Comparison of ENCODE assay signal across 11 cellular contexts in genomic region chr4:158860856-158861255, GRCh38.
A peak's percentile ranks its signal among the peaks of the same experiment; 100 is the strongest.
DNase-seq lines count a peak whose midpoint lies in the region; ATAC-seq and TF ChIP-seq lines count a peak whose summit lies in the region.
"Had no signal": no experiment of that assay in that cellular context is flagged by ENCODE, and none has a peak within 500 bp of the region (broad histone marks: within the 10 kb centered on the region; RNA-seq: fewer than 3 reads in every experiment).

No MANE protein-coding gene starts in this region.

- no peaks in the 10 kb centered on the region for H3K27me3 ChIP-seq in testis
- H3K27me3 ChIP-seq: adrenal gland had no signal

- H3K27me3 Mint-ChIP-seq in effector memory CD8-positive, alpha-beta T cell, result no peaks in the 10 kb centered on the region

- H3K27ac ChIP-seq in VCaP (peak overlapping the region; percentile 72), testis (no peak overlapping the region)
- H3K27ac ChIP-seq: adrenal gland had no signal

- peaks cover 4% of the 10 kb centered on the region for H3K36me3 Mint-ChIP-seq in effector memory CD8-positive, alpha-beta T cell (ENCODE audit: insufficient read depth)

- no peak for TF ChIP-seq POLR2A in testis (IDR thresholded peaks at IDR 0.05)

- H3K9me3 Mint-ChIP-seq in effector memory CD8-positive, alpha-beta T cell, result no peaks in the 10 kb centered on the region
- H3K9me3 Mint-ChIP-seq: T-helper 1 cell treated with Interleukin-12 subunit alpha and Interleukin-12 subunit beta and Interleukin-4 antibody, amounts not matched to agents 30 μg/mL and 1 μg/mL, for 36 hours had no signal

- whole genome bisulfite sequencing in testis, 2 donors, result 93 to 100% methylated on average over 5 of the region's 5 CpGs

- H3K4me3 Mint-ChIP-seq in effector memory CD8-positive, alpha-beta T cell, result no peak overlapping the region
- H3K4me3 Mint-ChIP-seq: T-helper 1 cell treated with Interleukin-12 subunit alpha and Interleukin-12 subunit beta and Interleukin-4 antibody, amounts not matched to agents 30 μg/mL and 1 μg/mL, for 36 hours had no signal

- H3K4me3 ChIP-seq in testis, result no peak overlapping the region
- H3K4me3 ChIP-seq: adrenal gland had no signal

- no peaks in the 10 kb centered on the region for H3K36me3 ChIP-seq in testis (ENCODE audit: low read depth, missing control alignments)

- ATAC-seq in GM18870 (IDR thresholded peaks at IDR 0.05; ENCODE audit: unreplicated experiment) (peak; percentile 72), GM21423 (IDR thresholded peaks at IDR 0.05; ENCODE audit: unreplicated experiment) (peak; percentile 73), HG03039 (IDR thresholded peaks at IDR 0.05; ENCODE audit: unreplicated experiment) (peak; percentile 68)
- ATAC-seq in effector memory CD8-positive, alpha-beta T cell (replicated peaks), result no peak

- H3K9me3 ChIP-seq in testis, result no peaks in the 10 kb centered on the region
- H3K9me3 ChIP-seq: adrenal gland had no signal

- H3K4me1 ChIP-seq in testis, result no peaks in the 10 kb centered on the region
- H3K4me1 ChIP-seq: adrenal gland had no signal

- DNase-seq in stimulated activated CD4-positive, alpha-beta T cell treated with anti-CD3 and anti-CD28 coated beads, Interleukin-4, amount 100 ng/mL, for 24 hours, result no peak
- DNase-seq in effector memory CD8-positive, alpha-beta T cell, result no peak
- DNase-seq in amygdala (lab: John Stamatoyannopoulos, UW), result no peak
- DNase-seq in testis, result no peak
- DNase-seq: adrenal gland, NCI-H2029 treated with DMSO at 0.1 percent for 48 hours had no signal

- TF ChIP-seq CTCF in VCaP (conservative IDR thresholded peaks at IDR 0.05), result no peak
- TF ChIP-seq CTCF in testis (IDR thresholded peaks at IDR 0.05), result no peak

- peak overlapping the region in 1 of 2 donors; percentile 64 for H3K27ac Mint-ChIP-seq in effector memory CD8-positive, alpha-beta T cell
- H3K27ac Mint-ChIP-seq: T-helper 1 cell treated with Interleukin-12 subunit alpha and Interleukin-12 subunit beta and Interleukin-4 antibody, amounts not matched to agents 30 μg/mL and 1 μg/mL, for 36 hours had no signal

- H3K4me1 Mint-ChIP-seq in effector memory CD8-positive, alpha-beta T cell (ENCODE audit: low read depth in 2 of 2), result peaks cover 0 to 6% of the 10 kb centered on the region in 2 donors

- intact Hi-C loops in testis (cut with DNase I; ENCODE audit: low total_unique reads), result no loop called here
